ENCODE assay signal across 2 cellular contexts in the genomic region with DNA sequence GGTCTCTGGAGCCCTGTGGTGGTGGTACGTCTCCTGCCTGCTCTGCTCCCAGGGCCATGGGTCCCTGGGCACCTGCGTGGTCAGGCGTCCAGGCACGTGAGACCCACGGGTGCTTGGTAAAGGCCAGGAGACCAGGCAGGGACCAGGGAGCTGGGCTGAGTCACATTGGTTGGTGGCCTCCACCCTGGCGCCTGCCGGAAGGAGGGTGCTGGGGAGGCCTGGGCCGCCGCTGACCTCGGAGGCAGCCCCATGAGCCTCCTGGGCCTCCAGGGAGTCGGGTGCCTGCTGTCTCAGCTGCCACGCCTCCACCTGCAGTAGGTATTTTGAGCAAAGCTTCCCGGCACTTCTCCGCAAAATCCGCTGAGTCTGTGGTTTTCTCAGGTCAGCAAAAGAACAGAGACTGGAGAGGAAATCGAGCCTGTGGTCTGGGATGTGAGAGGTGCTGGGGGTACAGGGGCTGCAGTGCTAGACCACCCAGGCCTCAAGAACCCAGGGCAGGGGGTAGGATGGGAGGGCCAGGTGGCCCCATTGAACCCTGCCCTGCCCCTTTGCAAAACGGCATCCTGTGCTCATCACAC.
TF ChIP-seq lines count a peak whose summit lies in the region.

No MANE protein-coding gene starts in this region.

TF ChIP-seq in IMR-90, 13 proteins besides CTCF, POLR2A, EP300 and RAD21:
- no peak for TF ChIP-seq FOS (IDR thresholded peaks at IDR 0.05; ENCODE audit: low read depth, low read length)
- TF ChIP-seq NFE2L2 (IDR thresholded peaks at IDR 0.05; ENCODE audit: low read depth, low read length), result no peak
- no peak for TF ChIP-seq RFX5 (IDR thresholded peaks at IDR 0.05; ENCODE audit: low read depth, low read length)
- no peak for TF ChIP-seq RCOR1 (IDR thresholded peaks at IDR 0.05; ENCODE audit: insufficient replicate concordance, low read length)
- TF ChIP-seq MXI1 (IDR thresholded peaks at IDR 0.05; ENCODE audit: borderline replicate concordance, low read depth, low read length), result no peak
- no peak for TF ChIP-seq SMC3 (IDR thresholded peaks at IDR 0.05; ENCODE audit: low read depth, low read length)
- TF ChIP-seq MAFK (IDR thresholded peaks at IDR 0.05; ENCODE audit: low read depth, low read length), result peak; percentile 51; the same call in 1 of the 2 replicates
- no peak for TF ChIP-seq USF2 (IDR thresholded peaks at IDR 0.05; ENCODE audit: low read depth, low read length)
- TF ChIP-seq, protein P1, sequence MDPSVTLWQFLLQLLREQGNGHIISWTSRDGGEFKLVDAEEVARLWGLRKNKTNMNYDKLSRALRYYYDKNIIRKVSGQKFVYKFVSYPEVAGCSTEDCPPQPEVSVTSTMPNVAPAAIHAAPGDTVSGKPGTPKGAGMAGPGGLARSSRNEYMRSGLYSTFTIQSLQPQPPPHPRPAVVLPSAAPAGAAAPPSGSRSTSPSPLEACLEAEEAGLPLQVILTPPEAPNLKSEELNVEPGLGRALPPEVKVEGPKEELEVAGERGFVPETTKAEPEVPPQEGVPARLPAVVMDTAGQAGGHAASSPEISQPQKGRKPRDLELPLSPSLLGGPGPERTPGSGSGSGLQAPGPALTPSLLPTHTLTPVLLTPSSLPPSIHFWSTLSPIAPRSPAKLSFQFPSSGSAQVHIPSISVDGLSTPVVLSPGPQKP (IDR thresholded peaks at IDR 0.05; ENCODE audit: borderline replicate concordance, low read depth, low read length), result no peak

TF ChIP-seq in H1, 55 proteins besides CTCF, POLR2A, EP300 and RAD21:
- TF ChIP-seq MAFK (IDR thresholded peaks at IDR 0.05; ENCODE audit: low read depth, low read length) (peak; percentile 32; the same call in 1 of the 2 replicates), CBX8 (IDR thresholded peaks at IDR 0.05; ENCODE audit: borderline replicate concordance, low read depth, low read length) (no peak)
